1 cellular context compared by ENCODE assay signal in genomic region chr19:17943284-17944221, GRCh38.
TF ChIP-seq lines count a peak whose summit lies in the region.

No MANE protein-coding gene starts in this region.

TF ChIP-seq in HCT116, 20 proteins besides CTCF, POLR2A, EP300 and RAD21:
- no peak for TF ChIP-seq ZFX (IDR thresholded peaks at IDR 0.05)
- no peak for TF ChIP-seq CBX3 (IDR thresholded peaks at IDR 0.05; ENCODE audit: low read depth)
TF ChIP-seq in HCT116: peak in this region for 0.
